16 cellular contexts compared by ENCODE assay signal in the genomic region with DNA sequence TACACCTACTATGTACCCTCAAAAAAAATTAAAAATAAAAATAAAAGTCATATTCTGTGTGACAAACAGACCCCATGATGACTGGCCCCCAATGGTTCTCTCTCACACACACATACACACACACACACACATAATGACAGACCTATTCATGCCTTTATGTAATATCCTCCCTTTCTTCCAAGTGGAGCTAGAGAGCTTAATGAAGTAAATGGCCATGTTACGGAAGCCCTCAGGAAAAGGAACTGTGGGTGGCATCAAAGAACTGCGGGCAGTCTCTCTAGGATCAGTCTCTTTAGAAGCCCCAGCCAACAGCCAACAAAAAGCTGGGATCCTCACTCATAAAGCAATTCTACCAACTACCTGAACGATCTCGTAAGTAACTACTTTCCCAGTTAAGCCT.
A peak's percentile ranks its signal among the peaks of the same experiment; 100 is the strongest.
DNase-seq lines count a peak whose midpoint lies in the region; ATAC-seq, FAIRE-seq and TF ChIP-seq lines count a peak whose summit lies in the region.
"Had no signal": no experiment of that assay in that cellular context is flagged by ENCODE, and none has a peak within 500 bp of the region (broad histone marks: within the 10 kb centered on the region; RNA-seq: fewer than 3 reads in every experiment).

No MANE protein-coding gene starts in this region.

- 0 out of 2 replicates have a peak, but pooled peaks cover 3% of the 10 kb centered on the region for H4K20me1 ChIP-seq in HepG2 (ENCODE audit: insufficient read depth, low read length)

- H3K27ac ChIP-seq in liver (ENCODE audit: low read depth in 1 of 2, low read length in 2 of 2) = no peak overlapping the region
- no peak overlapping the region for H3K27ac ChIP-seq in HepG2 (ENCODE audit: extremely low read length, insufficient read depth, low read length)
- H3K27ac ChIP-seq in angular gyrus (ENCODE audit: low read depth, low read length) = peak overlapping the region; percentile 1
- no peak overlapping the region for H3K27ac ChIP-seq in lower lobe of right lung
- H3K27ac ChIP-seq in aorta (ENCODE audit: low read depth in 1 of 2, low read length in 2 of 2) = no peak overlapping the region
- H3K27ac ChIP-seq: cardiac muscle cell, SJCRH30, vagina had no signal

- in situ Hi-C loops in HepG2 (cut with HindIII; ENCODE audit: extremely low pct_ligation_motif_present, low pct_unique_long_range_greater_than_20kb) = no loop called here

- H3K36me3 ChIP-seq in liver (ENCODE audit: control insufficient read depth in 4 of 4, insufficient read depth in 3 of 4, low read depth in 1 of 4, low read length in 3 of 4) (no peaks in the 10 kb centered on the region), HepG2 (replicated peaks in 1 of 2; ENCODE audit: control insufficient read depth in 1 of 2, insufficient read depth in 2 of 2, low read length in 2 of 2) (no peaks in the 10 kb centered on the region), lower lobe of right lung (no peaks in the 10 kb centered on the region), aorta (ENCODE audit: control insufficient read depth in 1 of 2, insufficient read depth in 2 of 2, low read length in 1 of 2) (no peaks in the 10 kb centered on the region)
- H3K36me3 ChIP-seq: cardiac muscle cell, SJCRH30, vagina had no signal

- no peak for TF ChIP-seq POLR2A in HepG2 (IDR thresholded peaks at IDR 0.05; ENCODE audit: insufficient read depth in 1 of 2, low read depth in 2 of 2, low read length in 2 of 2)

- CTCF ChIA-PET in HepG2 (lab: Yijun Ruan, JAX; ENCODE audit: low intra/inter-chr PET ratio, low total read pairs) = no interaction called here

- intact Hi-C loops in HepG2 (cut with micrococcal nuclease; ENCODE audit: unreplicated experiment) (no loop called here), lower lobe of right lung (cut with DNase I) (no loop called here), aorta (cut with DNase I) (no loop called here)

- 82% methylated on average over 4 of the region's 4 CpGs for WGBS in liver
- WGBS in HepG2 (ENCODE audit: low lambda C conversion rate) = 97% methylated on average over 4 of the region's 4 CpGs
- 87 to 90% methylated on average over 4 of the region's 4 CpGs for WGBS in aorta, 2 donors

- H3K4me1 ChIP-seq in liver (ENCODE audit: control insufficient read depth in 4 of 4, insufficient read depth in 4 of 4, low read length in 3 of 4) (peaks cover 2 to 13% (median 8%) of the 10 kb centered on the region in 4 donors), HepG2 (ENCODE audit: insufficient read depth, low read length) (peaks cover 11% of the 10 kb centered on the region), lower lobe of right lung (peaks cover 11% of the 10 kb centered on the region), aorta (ENCODE audit: control insufficient read depth in 1 of 2, insufficient read depth in 2 of 2, low read length in 2 of 2) (no peaks in the 10 kb centered on the region)
- H3K4me1 ChIP-seq: SJCRH30, vagina had no signal

- TF ChIP-seq EP300 in HepG2 (IDR thresholded peaks at IDR 0.05; ENCODE audit: low read depth in 2 of 2, low read length in 2 of 2) (no peak), HepG2 (CRISPR knock-in tag; IDR thresholded peaks at IDR 0.05; ENCODE audit: borderline replicate concordance) (no peak)

- peak; percentile 43 to 49 for TF ChIP-seq RAD21 in liver (IDR thresholded peaks at IDR 0.05)
- no peak for TF ChIP-seq RAD21 in HepG2 (CRISPR knock-in tag; IDR thresholded peaks at IDR 0.05)

- H3K9me3 ChIP-seq in liver (ENCODE audit: control insufficient read depth in 4 of 4, low read length in 3 of 4) (no peaks in the 10 kb centered on the region), HepG2 (ENCODE audit: low read length) (no peaks in the 10 kb centered on the region), lower lobe of right lung (no peaks in the 10 kb centered on the region), aorta (ENCODE audit: control insufficient read depth, low read length) (no peaks in the 10 kb centered on the region)
- H3K9me3 ChIP-seq: SJCRH30, vagina had no signal

- ATAC-seq in HepG2 (no peak), lower lobe of right lung (peak; percentile 70 to 79), aorta (ENCODE audit: low FRiP score) (peak; percentile 44)
- ATAC-seq: activated CD8-positive, alpha-beta memory T cell treated with anti-CD3 and anti-CD28 coated beads, Interleukin-2, amount 10 ng/mL, durations not matched to agents 7 days and 5 days; GM12878 had no signal

- no peak overlapping the region for H2AFZ ChIP-seq in HepG2 (ENCODE audit: low read length)

- no peak overlapping the region for H3K4me2 ChIP-seq in HepG2 (ENCODE audit: low read depth, low read length)

- H3K27me3 ChIP-seq in liver (ENCODE audit: control insufficient read depth in 4 of 4, insufficient read depth in 4 of 4, low read length in 3 of 4) = no peaks in the 10 kb centered on the region
- H3K27me3 ChIP-seq in HepG2 (ENCODE audit: control insufficient read depth in 1 of 2, insufficient read depth in 2 of 2, low read length in 2 of 2) = no peaks in the 10 kb centered on the region; a peak in 1 of 5 replicates
- H3K27me3 ChIP-seq in lower lobe of right lung (ENCODE audit: low read depth) = no peaks in the 10 kb centered on the region
- H3K27me3 ChIP-seq in aorta (ENCODE audit: control insufficient read depth in 1 of 2, insufficient read depth in 2 of 2, low read length in 1 of 2) = no peaks in the 10 kb centered on the region
- H3K27me3 ChIP-seq: cardiac muscle cell, SJCRH30, vagina had no signal

- FAIRE-seq in HepG2 (lab: Jason Lieb, UNC) = no peak
- FAIRE-seq: GM12878 had no signal

- TF ChIP-seq CTCF in liver (IDR thresholded peaks at IDR 0.05; ENCODE audit: low read depth, low read length, missing input control) (no peak), HepG2 (CRISPR knock-in tag; IDR thresholded peaks at IDR 0.05) (no peak), lower lobe of right lung (IDR thresholded peaks at IDR 0.05) (no peak)

- POLR2A ChIA-PET in HepG2 (lab: Yijun Ruan, JAX) = interaction anchor here (1.4 kb wide), 1 partner anchor 126 kb away, joined by 4 read pairs; the partner anchor contains the start of gene SIK3

- DNase-seq in HepG2 (ENCODE audit: low spot score) (no peak), lower lobe of right lung (no peak), aorta (no peak), hepatic stellate cell (ENCODE audit: low spot score) (no peak), NCI-H2171 (lab: John Stamatoyannopoulos, UW) (no peak), DMS153 (lab: John Stamatoyannopoulos, UW) (no peak)
- DNase-seq: activated CD8-positive, alpha-beta memory T cell treated with anti-CD3 and anti-CD28 coated beads, Interleukin-2, amount 10 ng/mL, durations not matched to agents 7 days and 5 days; activated naive CD4-positive, alpha-beta T cell treated with anti-CD3 and anti-CD28 coated beads, Interleukin-2, amount 50 U/mL, for 16 hours; NK-92 treated with Interleukin-12 subunit alpha and Interleukin-12 subunit beta, amount 100 ng/mL, for 24 hours; SJCRH30; stimulated activated CD4-positive, alpha-beta T cell treated with anti-CD3 and anti-CD28 coated beads, Interleukin-2, amount 100 ng/mL, for 48 hours had no signal

- H3K4me3 ChIP-seq in liver (ENCODE audit: low read depth in 1 of 3, low read length in 3 of 3) = no peak overlapping the region
- no peak overlapping the region for H3K4me3 ChIP-seq in HepG2 (replicated peaks in 1 of 3; ENCODE audit: insufficient read depth in 1 of 3, low read depth in 2 of 3, low read length in 3 of 3)
- no peak overlapping the region for H3K4me3 ChIP-seq in lower lobe of right lung
- H3K4me3 ChIP-seq in aorta (ENCODE audit: low read length in 2 of 2) = no peak overlapping the region
- H3K4me3 ChIP-seq: cardiac muscle cell, GM12878, SJCRH30, vagina had no signal

- H3K9ac ChIP-seq in liver (ENCODE audit: low read depth in 1 of 2, low read length in 2 of 2) (no peak overlapping the region), HepG2 (ENCODE audit: insufficient read depth, low read depth, low read length) (no peak overlapping the region)

- H3K79me2 ChIP-seq in HepG2 (ENCODE audit: insufficient read depth, low read length) = peaks cover 19% of the 10 kb centered on the region

- BruUV-seq in HepG2 (replicated peaks; lab: Mats Ljungman, UMichigan) = no TSS peak

TF ChIP-seq in liver, 16 proteins besides CTCF, POLR2A, EP300 and RAD21 (continues in another document):
- no peak for TF ChIP-seq SP1 (IDR thresholded peaks at IDR 0.05)
- TF ChIP-seq JUND (IDR thresholded peaks at IDR 0.05) = no peak
- TF ChIP-seq EGR1 (IDR thresholded peaks at IDR 0.05; ENCODE audit: low read depth in 2 of 2) = no peak
- TF ChIP-seq YY1 (IDR thresholded peaks at IDR 0.05) = no peak
- TF ChIP-seq ATF3 (IDR thresholded peaks at IDR 0.05) = no peak
- TF ChIP-seq FOXA1 (IDR thresholded peaks at IDR 0.05) = no peak
- no peak for TF ChIP-seq RXRA (IDR thresholded peaks at IDR 0.05)

TF ChIP-seq in HepG2, 621 proteins besides CTCF, POLR2A, EP300 and RAD21 (continues in another document):
- TF ChIP-seq SKIL (CRISPR knock-in tag; IDR thresholded peaks at IDR 0.05; ENCODE audit: borderline replicate concordance) (no peak), SP2 (CRISPR knock-in tag; IDR thresholded peaks at IDR 0.05) (no peak), SMYD3 (CRISPR knock-in tag; IDR thresholded peaks at IDR 0.05) (no peak), ZNF317 (CRISPR knock-in tag; IDR thresholded peaks at IDR 0.05) (no peak), SSRP1 (CRISPR knock-in tag; IDR thresholded peaks at IDR 0.05) (no peak), RFX1 (IDR thresholded peaks at IDR 0.05) (no peak), ZNF761 (CRISPR knock-in tag; conservative IDR thresholded peaks at IDR 0.05) (no peak), IRF2 (CRISPR knock-in tag; IDR thresholded peaks at IDR 0.05) (no peak)
